Comparison of ENCODE assay signal across 8 cellular contexts in the genomic region with DNA sequence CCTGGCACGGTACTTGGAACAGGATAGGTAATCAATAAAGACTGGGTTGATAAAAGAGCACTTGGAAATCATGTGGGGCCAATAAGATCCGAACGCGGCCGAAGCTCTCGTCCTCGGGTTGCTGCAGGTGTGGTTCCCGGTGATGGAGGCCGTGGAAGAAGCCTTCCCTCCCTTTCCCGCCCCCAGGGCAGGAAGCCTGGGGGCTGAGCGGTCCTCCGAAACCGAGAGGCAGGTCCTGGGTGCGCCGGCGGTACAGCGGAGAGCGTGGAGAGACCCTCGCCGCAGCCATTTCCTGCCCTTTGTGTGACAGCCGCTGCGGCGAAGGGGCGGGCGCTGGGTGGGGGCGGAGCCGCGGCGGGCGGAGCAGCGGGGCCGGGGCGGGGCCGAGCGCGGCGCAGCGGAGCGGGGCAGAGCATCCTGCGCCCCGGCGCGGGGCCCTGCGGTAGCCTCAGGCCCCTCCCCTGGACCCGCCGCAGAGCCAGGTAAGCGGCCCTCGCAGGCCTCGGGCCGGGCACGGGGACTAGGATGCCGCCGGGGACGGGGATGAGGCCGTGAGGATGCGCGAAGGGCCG. TPM values are rescaled to one million over a fixed set of nuclear protein-coding genes. Genes with fewer than 3 reads are reported as not detected.
A peak's percentile ranks its signal among the peaks of the same experiment; 100 is the strongest.
DNase-seq lines count a peak whose midpoint lies in the region; ATAC-seq and TF ChIP-seq lines count a peak whose summit lies in the region.

A gene (plus strand): TSS at position 410 of the 572 bp plus-strand sequence. CDS start 19,239 bp downstream, outside the sequence.

- TF ChIP-seq RAD21 in Ishikawa (IDR thresholded peaks at IDR 0.05; ENCODE audit: low read depth) = no peak

- no peak for TF ChIP-seq EP300 in Ishikawa (IDR thresholded peaks at IDR 0.05; ENCODE audit: borderline replicate concordance)

- peaks cover 8% of the 10 kb centered on the region for H3K36me3 Mint-ChIP-seq in activated naive CD4-positive, alpha-beta T cell treated with anti-CD3 and anti-CD28 coated beads, Interleukin-2, amount 50 U/mL, for 24 hours
- no peaks in the 10 kb centered on the region for H3K36me3 Mint-ChIP-seq in progenitor cell of endocrine pancreas (ENCODE audit: insufficient read depth)

- intact Hi-C loops in cardiac septum (cut with DNase I) = no loop called here

- H3K27me3 Mint-ChIP-seq in activated naive CD4-positive, alpha-beta T cell treated with anti-CD3 and anti-CD28 coated beads, Interleukin-2, amount 50 U/mL, for 24 hours = no peaks in the 10 kb centered on the region
- H3K27me3 Mint-ChIP-seq in progenitor cell of endocrine pancreas = peaks cover 16% of the 10 kb centered on the region

- peaks cover 69% of the 10 kb centered on the region for H3K4me1 Mint-ChIP-seq in activated naive CD4-positive, alpha-beta T cell treated with anti-CD3 and anti-CD28 coated beads, Interleukin-2, amount 50 U/mL, for 24 hours
- peaks cover 10% of the 10 kb centered on the region for H3K4me1 Mint-ChIP-seq in progenitor cell of endocrine pancreas (ENCODE audit: low read depth)

- DNase-seq in ELR (ENCODE audit: low read depth) (peak; percentile 52), SKM-1 (lab: John Stamatoyannopoulos, UW; ENCODE audit: unreplicated experiment) (peak; percentile 29), cardiac septum (ENCODE audit: low spot score) (peak; percentile 89), progenitor cell of endocrine pancreas (ENCODE audit: low spot score, unreplicated experiment) (peak; percentile 72), ureter (ENCODE audit: low spot score) (peak; percentile 63)

- H3K9me3 Mint-ChIP-seq in activated naive CD4-positive, alpha-beta T cell treated with anti-CD3 and anti-CD28 coated beads, Interleukin-2, amount 50 U/mL, for 24 hours = no peaks in the 10 kb centered on the region
- H3K9me3 Mint-ChIP-seq in progenitor cell of endocrine pancreas (ENCODE audit: low read depth) = no peaks in the 10 kb centered on the region

- ATAC-seq in GM21619 (IDR thresholded peaks at IDR 0.05; ENCODE audit: unreplicated experiment) = peak; percentile 85

- peak within 1 kb of the TSS; percentile 95 for H3K4me3 Mint-ChIP-seq in activated naive CD4-positive, alpha-beta T cell treated with anti-CD3 and anti-CD28 coated beads, Interleukin-2, amount 50 U/mL, for 24 hours
- peak within 1 kb of the TSS; percentile 96 for H3K4me3 Mint-ChIP-seq in progenitor cell of endocrine pancreas (ENCODE audit: low read depth)

- no peak for TF ChIP-seq CTCF in progenitor cell of endocrine pancreas (IDR thresholded peaks at IDR 0.05; ENCODE audit: unreplicated experiment)

- H3K27ac Mint-ChIP-seq in activated naive CD4-positive, alpha-beta T cell treated with anti-CD3 and anti-CD28 coated beads, Interleukin-2, amount 50 U/mL, for 24 hours = peak within 1 kb of the TSS; percentile 96
- peak within 1 kb of the TSS; percentile 99 for H3K27ac Mint-ChIP-seq in progenitor cell of endocrine pancreas

TF ChIP-seq in Ishikawa, 13 proteins besides CTCF, POLR2A, EP300 and RAD21:
- TF ChIP-seq TCF12 (IDR thresholded peaks at IDR 0.05; ENCODE audit: low read depth) = no peak
- TF ChIP-seq TAF1 (IDR thresholded peaks at IDR 0.05; ENCODE audit: low read depth) = no peak; the same call in 1 of the 2 replicates
- TF ChIP-seq YY1 (IDR thresholded peaks at IDR 0.05; ENCODE audit: low read depth) = peak; percentile 75
- TF ChIP-seq FOXM1 (IDR thresholded peaks at IDR 0.05; ENCODE audit: borderline replicate concordance, low read depth) = no peak
- TF ChIP-seq, protein P1, sequence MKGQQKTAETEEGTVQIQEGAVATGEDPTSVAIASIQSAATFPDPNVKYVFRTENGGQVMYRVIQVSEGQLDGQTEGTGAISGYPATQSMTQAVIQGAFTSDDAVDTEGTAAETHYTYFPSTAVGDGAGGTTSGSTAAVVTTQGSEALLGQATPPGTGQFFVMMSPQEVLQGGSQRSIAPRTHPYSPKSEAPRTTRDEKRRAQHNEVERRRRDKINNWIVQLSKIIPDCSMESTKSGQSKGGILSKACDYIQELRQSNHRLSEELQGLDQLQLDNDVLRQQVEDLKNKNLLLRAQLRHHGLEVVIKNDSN (IDR thresholded peaks at IDR 0.05) = no peak
- TF ChIP-seq, protein P2, sequence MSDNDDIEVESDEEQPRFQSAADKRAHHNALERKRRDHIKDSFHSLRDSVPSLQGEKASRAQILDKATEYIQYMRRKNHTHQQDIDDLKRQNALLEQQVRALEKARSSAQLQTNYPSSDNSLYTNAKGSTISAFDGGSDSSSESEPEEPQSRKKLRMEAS (IDR thresholded peaks at IDR 0.05) = peak; percentile 62
- TF ChIP-seq, protein P3, sequence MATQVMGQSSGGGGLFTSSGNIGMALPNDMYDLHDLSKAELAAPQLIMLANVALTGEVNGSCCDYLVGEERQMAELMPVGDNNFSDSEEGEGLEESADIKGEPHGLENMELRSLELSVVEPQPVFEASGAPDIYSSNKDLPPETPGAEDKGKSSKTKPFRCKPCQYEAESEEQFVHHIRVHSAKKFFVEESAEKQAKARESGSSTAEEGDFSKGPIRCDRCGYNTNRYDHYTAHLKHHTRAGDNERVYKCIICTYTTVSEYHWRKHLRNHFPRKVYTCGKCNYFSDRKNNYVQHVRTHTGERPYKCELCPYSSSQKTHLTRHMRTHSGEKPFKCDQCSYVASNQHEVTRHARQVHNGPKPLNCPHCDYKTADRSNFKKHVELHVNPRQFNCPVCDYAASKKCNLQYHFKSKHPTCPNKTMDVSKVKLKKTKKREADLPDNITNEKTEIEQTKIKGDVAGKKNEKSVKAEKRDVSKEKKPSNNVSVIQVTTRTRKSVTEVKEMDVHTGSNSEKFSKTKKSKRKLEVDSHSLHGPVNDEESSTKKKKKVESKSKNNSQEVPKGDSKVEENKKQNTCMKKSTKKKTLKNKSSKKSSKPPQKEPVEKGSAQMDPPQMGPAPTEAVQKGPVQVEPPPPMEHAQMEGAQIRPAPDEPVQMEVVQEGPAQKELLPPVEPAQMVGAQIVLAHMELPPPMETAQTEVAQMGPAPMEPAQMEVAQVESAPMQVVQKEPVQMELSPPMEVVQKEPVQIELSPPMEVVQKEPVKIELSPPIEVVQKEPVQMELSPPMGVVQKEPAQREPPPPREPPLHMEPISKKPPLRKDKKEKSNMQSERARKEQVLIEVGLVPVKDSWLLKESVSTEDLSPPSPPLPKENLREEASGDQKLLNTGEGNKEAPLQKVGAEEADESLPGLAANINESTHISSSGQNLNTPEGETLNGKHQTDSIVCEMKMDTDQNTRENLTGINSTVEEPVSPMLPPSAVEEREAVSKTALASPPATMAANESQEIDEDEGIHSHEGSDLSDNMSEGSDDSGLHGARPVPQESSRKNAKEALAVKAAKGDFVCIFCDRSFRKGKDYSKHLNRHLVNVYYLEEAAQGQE (IDR thresholded peaks at IDR 0.05; ENCODE audit: low read depth) = no peak
- TF ChIP-seq CEBPB (IDR thresholded peaks at IDR 0.05) = no peak
- TF ChIP-seq TEAD4 (IDR thresholded peaks at IDR 0.05) = no peak
- no peak; the same call in 1 of the 2 replicates for TF ChIP-seq ZBTB7A (IDR thresholded peaks at IDR 0.05; ENCODE audit: low read depth)
- TF ChIP-seq CREB1 (IDR thresholded peaks at IDR 0.05; ENCODE audit: low read depth) = no peak
TF ChIP-seq in Ishikawa: peak in this region for 2.

RNA-seq across cellular contexts. Expression of the gene that starts here (rescaled TPM):
- total RNA-seq in cardiac septum (23.1 TPM), progenitor cell of endocrine pancreas (85.1 and 88.5 TPM in 2 replicates), ureter (45.3 TPM)

Comparison
In these comparisons a context has a peak if more than half of its experiments do, and no peak if none do; other contexts are left out.
1. Peak in every context shown above with its lines: DNase-seq and ATAC-seq.
2. DNase-seq: peak in every context shown above with its lines; median percentile 89 in cardiac septum; 72 in progenitor cell of endocrine pancreas; 63 in ureter; 52 in ELR; 29 in SKM-1.